9 cellular contexts compared by ENCODE assay signal in the genomic region with DNA sequence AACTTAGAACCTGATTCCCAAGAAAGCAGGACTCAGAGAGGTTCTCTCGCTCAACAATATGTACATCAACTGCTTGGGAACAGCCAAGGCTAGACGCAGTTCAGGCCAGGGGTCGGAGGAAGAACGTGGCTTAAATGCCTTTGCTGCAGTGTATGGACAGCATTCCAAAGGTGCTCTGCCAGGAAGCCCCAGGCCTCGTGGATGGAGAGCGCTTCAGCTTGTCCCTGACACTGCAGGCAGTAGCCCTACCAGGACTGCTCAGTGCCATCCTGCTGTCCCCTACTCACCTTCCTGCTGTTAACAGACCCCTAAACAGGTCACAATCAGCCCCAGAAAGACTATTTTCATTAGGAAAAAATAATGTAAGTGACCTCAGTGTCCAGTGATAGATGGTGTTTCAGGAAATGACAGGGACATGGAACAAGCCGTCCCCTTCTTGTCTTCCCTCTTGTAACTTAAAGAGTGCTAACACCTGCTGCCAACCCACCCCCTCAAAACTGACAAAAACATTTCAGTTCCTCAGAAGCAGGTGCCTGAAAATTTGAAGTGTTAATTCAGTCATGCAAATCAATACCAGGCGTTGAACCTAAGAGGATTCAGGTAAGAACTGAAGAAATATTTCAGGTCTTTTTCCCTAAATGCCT. TPM values are rescaled to one million over a fixed set of nuclear protein-coding genes. Genes with fewer than 3 reads are reported as not detected.
A peak's percentile ranks its signal among the peaks of the same experiment; 100 is the strongest.
DNase-seq lines count a peak whose midpoint lies in the region; ATAC-seq, FAIRE-seq and TF ChIP-seq lines count a peak whose summit lies in the region.
"Had no signal": no experiment of that assay in that cellular context is flagged by ENCODE, and none has a peak within 500 bp of the region (broad histone marks: within the 10 kb centered on the region; RNA-seq: fewer than 3 reads in every experiment).

No MANE protein-coding gene starts in this region.

- ATAC-seq in GM21381 (IDR thresholded peaks at IDR 0.05; ENCODE audit: unreplicated experiment) (peak; percentile 53), HG03280 (IDR thresholded peaks at IDR 0.05; ENCODE audit: unreplicated experiment) (peak; percentile 54), T-cell (replicated peaks in 1 of 4) (no peak), heart left ventricle (no peak), left colon (no peak)

- DNase-seq in GM12891 (ENCODE audit: insufficient read length, low spot score) (no peak), left kidney (ENCODE audit: low read depth, low spot score) (peak; percentile 45), T-cell (no peak), EL (no peak), heart left ventricle (no peak), left colon (no peak)

- H3K4me1 Mint-ChIP-seq in T-cell = peaks cover 0 to 21% (median 1%) of the 10 kb centered on the region in 3 donors

- H3K27me3 ChIP-seq in heart left ventricle = no peaks in the 10 kb centered on the region

- peaks cover 8 to 9% (median 9%) of the 10 kb centered on the region in 3 donors for H3K9me3 Mint-ChIP-seq in T-cell

- TF ChIP-seq POLR2A in GM12891 (IDR thresholded peaks at IDR 0.05; ENCODE audit: low read depth, low read length) (no peak), heart left ventricle (IDR thresholded peaks at IDR 0.05) (no peak)

- POLR2A ChIA-PET in T-cell (lab: Charles Lee) = no interaction called here

- TF ChIP-seq CTCF in heart left ventricle (IDR thresholded peaks at IDR 0.05) = no peak

- H3K4me3 Mint-ChIP-seq in T-cell = no peak overlapping the region

- no peak overlapping the region for H3K27ac Mint-ChIP-seq in T-cell

- no peaks in the 10 kb centered on the region for H3K27me3 Mint-ChIP-seq in T-cell

- H3K4me3 ChIP-seq in heart left ventricle = no peak overlapping the region

- intact Hi-C loops in heart left ventricle (cut with DNase I) = loop anchor here in 1 of 10 donors (5.0 kb wide), 1 partner anchor 43 kb away; no protein-coding TSS in a partner anchor
- intact Hi-C loops in left colon (cut with DNase I, micrococcal nuclease) = no loop called here

- no peaks in the 10 kb centered on the region for H3K9me3 ChIP-seq in heart left ventricle

- CTCF ChIA-PET in T-cell (lab: Charles Lee) = no interaction called here

- H3K36me3 Mint-ChIP-seq in T-cell = peaks cover 30% of the 10 kb centered on the region

- H3K27ac ChIP-seq in heart left ventricle = peak overlapping the region in 2 of 12 donors; percentile 22 to 56
- H3K27ac ChIP-seq: VCaP had no signal

- peaks cover 0 to 98% (median 85%) of the 10 kb centered on the region in 12 donors for H3K4me1 ChIP-seq in heart left ventricle

- peak; percentile 28 for FAIRE-seq in GM12891 (lab: Jason Lieb, UNC)

- no peaks in the 10 kb centered on the region for H3K36me3 ChIP-seq in heart left ventricle

- whole genome bisulfite sequencing in heart left ventricle, 4 donors = 72 to 77% (median 73%) methylated on average over 8 of the region's 8 CpGs

TF ChIP-seq in GM12891, 5 proteins besides CTCF, POLR2A, EP300 and RAD21:
- no peak for TF ChIP-seq POLR2AphosphoS5 (IDR thresholded peaks at IDR 0.05; ENCODE audit: low read depth, low read length)
- peak; percentile 97 for TF ChIP-seq SPI1 (IDR thresholded peaks at IDR 0.05; ENCODE audit: low read depth, low read length)
- 0 out of 2 replicates have a peak, but pooled peaks have one; percentile 27 for TF ChIP-seq POU2F2 (IDR thresholded peaks at IDR 0.05; ENCODE audit: low read depth, low read length)
TF ChIP-seq in GM12891: peak in this region for 2.

RNA-seq across cellular contexts. Expression of a gene that starts 16.5 kb away (rescaled TPM):
- polyA plus RNA-seq in GM12891 (2012; ENCODE audit: low read depth, missing spikeins) = 10.9 TPM
- total RNA-seq in T-cell (10 to 100 TPM; 21.1 to 40.8 (median 28.9) TPM), heart left ventricle (10 to 100 TPM; 18.3 to 40.6 (median 22.0) TPM), left colon (10 to 100 TPM; 39.2 to 41.5 TPM)
- polyA plus RNA-seq in heart left ventricle = 10 to 100 TPM in 1 of 2 donors, 1 to 10 TPM in 1; 4.0 to 13.2 TPM

Comparison
In these comparisons a context has a peak if more than half of its experiments do, and no peak if none do; other contexts are left out.
1. ATAC-seq: peak in GM21381 (single experiment) and HG03280 (single experiment); none in T-cell (0 of 4), heart left ventricle (0 of 4) and left colon (single experiment).